35 cellular contexts compared by ENCODE assay signal in genomic region chr2:172540421-172540820, GRCh38.
"Had no signal": no experiment of that assay in that cellular context is flagged by ENCODE, and none has a peak within 500 bp of the region (broad histone marks: within the 10 kb centered on the region; RNA-seq: fewer than 3 reads in every experiment).

No MANE protein-coding gene starts in this region.

- H3K9me3 Mint-ChIP-seq: activated T-helper 17 cell treated with anti-CD3 and anti-CD28 coated beads, Interleukin-2, amount 50 U/mL, for 72 hours had no signal

- H3K27me3 Mint-ChIP-seq: activated CD4-positive, alpha-beta T cell treated with anti-CD3 and anti-CD28 coated beads, Interleukin-2, amount 10 ng/mL, durations not matched to agents 24 days and 14 days; activated CD8-positive, alpha-beta T cell treated with anti-CD3 and anti-CD28 coated beads for 36 hours; activated naive CD4-positive, alpha-beta T cell treated with anti-CD3 and anti-CD28 coated beads, Interleukin-2, amount 50 U/mL, for 24 hours; activated T-helper 17 cell treated with anti-CD3 and anti-CD28 coated beads, Interleukin-2, amount 50 U/mL, for 72 hours had no signal

- DNase-seq: activated CD4-positive, alpha-beta T cell treated with anti-CD3 and anti-CD28 coated beads for 1 hour; activated CD4-positive, alpha-beta T cell treated with anti-CD3 and anti-CD28 coated beads, Interleukin-2, amount 10 ng/mL, durations not matched to agents 24 days and 14 days; activated CD4-positive, alpha-beta T cell treated with anti-CD3 and anti-CD28 coated beads, Interleukin-2, amount 50 U/mL, for 4 hours; activated CD4-positive, CD25-positive, alpha-beta regulatory T cell; activated CD8-positive, alpha-beta T cell treated with anti-CD3 and anti-CD28 coated beads for 36 hours; activated gamma-delta T cell; activated naive CD4-positive, alpha-beta T cell treated with Interleukin-2 at 50 U/mL for 16 hours; activated T-cell treated with anti-CD3 and anti-CD28 coated beads, Interleukin-2, amount 50 U/mL, for 1 hour; activated T-cell treated with anti-CD3 and anti-CD28 coated beads, Interleukin-2, amount 50 U/mL, for 72 hours; anterior cingulate cortex; caudate nucleus; cerebellar nuclear complex; cortex of kidney; MM.1S; MV-4-11; NCI-H1092; NCI-H1436 treated with DMSO at 0.1 percent for 48 hours; NCI-H1694 treated with DMSO at 0.1 percent for 48 hours; NCI-H2029; NCI-H510A; NCI-H526; NCI-H748 treated with DMSO at 0.1 percent for 48 hours; NK-92 treated with Interleukin-12 subunit alpha and Interleukin-12 subunit beta, amount 100 ng/mL, for 24 hours; PC-3; Peyer's patch; RPMI8226; SHP77 treated with DMSO at 0.1 percent for 48 hours; SW 1271; T-helper 1 cell; T1000; WERI-Rb-1 had no signal

- H3K4me3 Mint-ChIP-seq: activated CD4-positive, alpha-beta T cell treated with anti-CD3 and anti-CD28 coated beads, Interleukin-2, amount 10 ng/mL, durations not matched to agents 24 days and 14 days; activated CD8-positive, alpha-beta T cell treated with anti-CD3 and anti-CD28 coated beads for 36 hours; activated naive CD4-positive, alpha-beta T cell treated with anti-CD3 and anti-CD28 coated beads, Interleukin-2, amount 50 U/mL, for 24 hours; activated T-cell treated with anti-CD3 and anti-CD28 coated beads, Interleukin-2, amount 50 U/mL, for 72 hours; activated T-helper 17 cell treated with anti-CD3 and anti-CD28 coated beads, Interleukin-2, amount 50 U/mL, for 72 hours; brain had no signal

- H3K4me1 ChIP-seq: Peyer's patch had no signal

- H3K27me3 ChIP-seq: Peyer's patch had no signal

- H3K4me1 Mint-ChIP-seq: activated naive CD4-positive, alpha-beta T cell treated with anti-CD3 and anti-CD28 coated beads, Interleukin-2, amount 50 U/mL, for 24 hours; activated T-helper 17 cell treated with anti-CD3 and anti-CD28 coated beads, Interleukin-2, amount 50 U/mL, for 72 hours; brain had no signal

- H3K36me3 ChIP-seq: Peyer's patch, WERI-Rb-1 had no signal

- ATAC-seq: activated CD8-positive, alpha-beta T cell treated with anti-CD3 and anti-CD28 coated beads for 36 hours; activated T-cell treated with anti-CD3 and anti-CD28 coated beads, Interleukin-2, amount 50 U/mL, for 72 hours; activated T-helper 17 cell treated with anti-CD3 and anti-CD28 coated beads, Interleukin-2, amount 50 U/mL, for 72 hours; PC-3; SK-N-SH treated with all-trans-retinoic acid at 6 μM for 48 hours had no signal

- H3K9me3 ChIP-seq: Peyer's patch had no signal

- H3K27ac Mint-ChIP-seq: activated CD4-positive, alpha-beta T cell treated with anti-CD3 and anti-CD28 coated beads, Interleukin-2, amount 10 ng/mL, durations not matched to agents 24 days and 14 days; activated CD8-positive, alpha-beta T cell treated with anti-CD3 and anti-CD28 coated beads for 36 hours; activated naive CD4-positive, alpha-beta T cell treated with anti-CD3 and anti-CD28 coated beads, Interleukin-2, amount 50 U/mL, for 24 hours; activated T-cell treated with anti-CD3 and anti-CD28 coated beads, Interleukin-2, amount 50 U/mL, for 72 hours; activated T-helper 17 cell treated with anti-CD3 and anti-CD28 coated beads, Interleukin-2, amount 50 U/mL, for 72 hours; brain had no signal

- H3K4me3 ChIP-seq: Peyer's patch had no signal
